In the genomic region with DNA sequence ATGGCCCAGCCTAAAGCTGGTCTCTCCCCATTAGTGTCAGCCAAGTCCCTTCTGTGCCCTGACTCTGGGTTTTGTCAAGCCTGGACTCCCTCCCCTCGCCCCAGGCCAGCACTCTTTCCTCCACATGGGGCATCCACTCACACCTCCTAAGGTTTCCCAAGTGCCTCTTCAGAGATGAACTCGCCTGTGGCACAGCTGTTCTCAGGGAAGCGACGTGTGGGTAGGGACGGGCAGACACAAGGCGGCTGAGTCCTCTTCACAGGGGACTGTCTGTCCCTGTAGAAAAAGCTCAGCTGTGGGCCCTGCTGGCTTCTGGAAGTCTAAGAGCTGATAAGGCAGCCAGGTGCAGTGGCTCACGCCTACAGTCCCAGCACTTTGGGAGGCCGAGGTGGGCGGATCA, we compare ENCODE assay signal across 19 cellular contexts.
DNase-seq lines count a peak whose midpoint lies in the region; ATAC-seq and TF ChIP-seq lines count a peak whose summit lies in the region.
"Had no signal": no experiment of that assay in that cellular context is flagged by ENCODE, and none has a peak within 500 bp of the region (broad histone marks: within the 10 kb centered on the region; RNA-seq: fewer than 3 reads in every experiment).

No MANE protein-coding gene starts in this region.

- no peak overlapping the region for H3K27ac ChIP-seq in HEK293 (ENCODE audit: extremely low read depth, low read depth, low read length)
- H3K27ac ChIP-seq: BLaER1 treated with 17β-estradiol and CSF1 and Interleukin-3, amounts not matched to agents 10 nM and 100 nM had no signal

- POLR2A ChIA-PET in HEK293 (lab: Yijun Ruan, JAX) = no interaction called here

- H3K4me1 ChIP-seq in HEK293 (ENCODE audit: control insufficient read depth, insufficient read depth, low read length) = no peaks in the 10 kb centered on the region
- H3K4me1 ChIP-seq: BLaER1 treated with 17β-estradiol and CSF1 and Interleukin-3, amounts not matched to agents 10 nM and 100 nM had no signal

- no peak for ATAC-seq in GM18873 (IDR thresholded peaks at IDR 0.05; ENCODE audit: low FRiP score, unreplicated experiment)
- ATAC-seq: CD8-positive, alpha-beta T cell had no signal

- no peaks in the 10 kb centered on the region for H3K9me3 ChIP-seq in HEK293 (ENCODE audit: control insufficient read depth, insufficient read depth, low read depth, low read length)
- H3K9me3 ChIP-seq: BLaER1 treated with 17β-estradiol and CSF1 and Interleukin-3, amounts not matched to agents 10 nM and 100 nM had no signal

- DNase-seq in NCI-H345 treated with DMSO at 0.1 percent for 48 hours (lab: John Stamatoyannopoulos, UW; ENCODE audit: unreplicated experiment) (peak; percentile 10), NCI-H345 (lab: John Stamatoyannopoulos, UW) (no peak), iPS-NIHi7 (ENCODE audit: extremely low spot score) (peak; percentile 5), GM19238 (ENCODE audit: insufficient read length, low spot score) (no peak), A172 (ENCODE audit: low spot score) (no peak), putamen (ENCODE audit: low spot score) (no peak)
- DNase-seq: 8988T; Calu3; CD8-positive, alpha-beta T cell; DMS 273 treated with DMSO at 0.1 percent for 48 hours; DND-41; EL; HCEC 1CT; HFFc6; IMR-90 had no signal

- TF ChIP-seq CTCF in HEK293 (tag by site-specific recombination; IDR thresholded peaks at IDR 0.05) = no peak

- H3K36me3 ChIP-seq in HEK293 (ENCODE audit: control insufficient read depth in 2 of 2, insufficient read depth in 1 of 2, low read length in 2 of 2) = no peaks in the 10 kb centered on the region
- H3K36me3 ChIP-seq: BLaER1 treated with 17β-estradiol and CSF1 and Interleukin-3, amounts not matched to agents 10 nM and 100 nM had no signal

- no peak overlapping the region for H3K4me3 ChIP-seq in HEK293 (ENCODE audit: low read depth, low read length)
- H3K4me3 ChIP-seq: BLaER1 treated with 17β-estradiol and CSF1 and Interleukin-3, amounts not matched to agents 10 nM and 100 nM; K562 had no signal

- CTCF ChIA-PET in HEK293 (lab: Yijun Ruan, JAX) = no interaction called here

TF ChIP-seq in HEK293, 187 proteins besides CTCF, POLR2A, EP300 and RAD21:
- TF ChIP-seq GLIS1 (tag by site-specific recombination; IDR thresholded peaks at IDR 0.05) = no peak
- no peak for TF ChIP-seq ZFP41 (tag by site-specific recombination; IDR thresholded peaks at IDR 0.05; ENCODE audit: borderline replicate concordance)
- TF ChIP-seq ZFHX2 (tag by site-specific recombination; conservative IDR thresholded peaks at IDR 0.05) = peak; percentile 44; the same call in 1 of the 2 replicates

Comparison
In these comparisons a context has a peak if more than half of its experiments do, and no peak if none do; other contexts are left out.
1. DNase-seq: peak in NCI-H345 treated with DMSO at 0.1 percent for 48 hours (single experiment) and iPS-NIHi7 (single experiment); none in NCI-H345 (single experiment), GM19238 (single experiment), A172 (single experiment) and putamen (single experiment).